ENCODE assay signal across 19 cellular contexts in genomic region chrX:926070-926469, GRCh38.
"Had no signal": no experiment of that assay in that cellular context is flagged by ENCODE, and none has a peak within 500 bp of the region (broad histone marks: within the 10 kb centered on the region; RNA-seq: fewer than 3 reads in every experiment).

No MANE protein-coding gene starts in this region.

- H3K9me3 Mint-ChIP-seq: nephron progenitor cell; stimulated activated effector memory CD8-positive, alpha-beta T cell treated with anti-CD3 and anti-CD28 coated beads, Interleukin-12 subunit alpha, Interleukin-12 subunit beta, amount 100 ng/mL, for 72 hours had no signal

- H3K4me1 ChIP-seq: suprapubic skin, thyroid gland had no signal

- H3K36me3 Mint-ChIP-seq: naive thymus-derived CD4-positive, alpha-beta T cell; stimulated activated effector memory CD8-positive, alpha-beta T cell treated with anti-CD3 and anti-CD28 coated beads, Interleukin-12 subunit alpha, Interleukin-12 subunit beta, amount 100 ng/mL, for 72 hours had no signal

- H3K4me3 ChIP-seq: coronary artery, hepatocyte, suprapubic skin, thyroid gland had no signal

- DNase-seq: effector CD4-positive, alpha-beta T cell; endodermal cell; erythroblast; foreskin melanocyte; head of caudate nucleus; left colon; mesendoderm; naive thymus-derived CD4-positive, alpha-beta T cell; nephron progenitor cell; right cardiac atrium; stimulated activated CD4-positive, alpha-beta T cell treated with anti-CD3 and anti-CD28 coated beads, Interleukin-4, amount 100 ng/mL, for 1 hour; stimulated activated CD8-positive, alpha-beta memory T cell treated with anti-CD3 and anti-CD28 coated beads, Interleukin-4, amount 100 ng/mL, for 48 hours; stimulated activated naive CD8-positive, alpha-beta T cell treated with anti-CD3 and anti-CD28 coated beads, Interleukin-15, Interleukin-2, amounts not matched to agents 100 U/mL and 50 U/mL, for 24 hours; thyroid gland had no signal

- H3K27ac Mint-ChIP-seq: endodermal cell; naive thymus-derived CD4-positive, alpha-beta T cell; nephron progenitor cell; stimulated activated effector memory CD8-positive, alpha-beta T cell treated with anti-CD3 and anti-CD28 coated beads, Interleukin-12 subunit alpha, Interleukin-12 subunit beta, amount 100 ng/mL, for 72 hours had no signal

- H3K27ac ChIP-seq: coronary artery, hepatocyte, neutrophil, suprapubic skin, thyroid gland had no signal

- ATAC-seq: left colon; naive thymus-derived CD4-positive, alpha-beta T cell; right cardiac atrium; stimulated activated effector memory CD8-positive, alpha-beta T cell treated with anti-CD3 and anti-CD28 coated beads, Interleukin-12 subunit alpha, Interleukin-12 subunit beta, amount 100 ng/mL, for 72 hours; stimulated activated naive CD8-positive, alpha-beta T cell treated with anti-CD3 and anti-CD28 coated beads, Interleukin-15, Interleukin-2, amounts not matched to agents 100 U/mL and 50 U/mL, for 24 hours had no signal

- H3K27me3 ChIP-seq: hepatocyte, suprapubic skin, thyroid gland had no signal

- H3K4me3 Mint-ChIP-seq: endodermal cell; naive thymus-derived CD4-positive, alpha-beta T cell; nephron progenitor cell; stimulated activated effector memory CD8-positive, alpha-beta T cell treated with anti-CD3 and anti-CD28 coated beads, Interleukin-12 subunit alpha, Interleukin-12 subunit beta, amount 100 ng/mL, for 72 hours had no signal

- H3K4me1 Mint-ChIP-seq: endodermal cell; nephron progenitor cell; stimulated activated effector memory CD8-positive, alpha-beta T cell treated with anti-CD3 and anti-CD28 coated beads, Interleukin-12 subunit alpha, Interleukin-12 subunit beta, amount 100 ng/mL, for 72 hours had no signal

- H3K36me3 ChIP-seq: neutrophil, suprapubic skin, thyroid gland had no signal

- H3K27me3 Mint-ChIP-seq: naive thymus-derived CD4-positive, alpha-beta T cell had no signal

- H3K9me3 ChIP-seq: neutrophil, thyroid gland had no signal
